ENCODE assay signal across 1 cellular context in genomic region chr4:162727232-162727631, GRCh38.
TF ChIP-seq lines count a peak whose summit lies in the region.

No MANE protein-coding gene starts in this region.

TF ChIP-seq in GM23338, 12 proteins besides CTCF, POLR2A, EP300 and RAD21 (continued from another document):
- no peak for TF ChIP-seq ZNF462 (CRISPR knock-in tag; IDR thresholded peaks at IDR 0.05)
- TF ChIP-seq EZH2phosphoT487 (IDR thresholded peaks at IDR 0.05; ENCODE audit: unreplicated experiment), result no peak
- TF ChIP-seq POLR2AphosphoS5 (IDR thresholded peaks at IDR 0.05; ENCODE audit: low read depth), result no peak
- TF ChIP-seq, protein P1, sequence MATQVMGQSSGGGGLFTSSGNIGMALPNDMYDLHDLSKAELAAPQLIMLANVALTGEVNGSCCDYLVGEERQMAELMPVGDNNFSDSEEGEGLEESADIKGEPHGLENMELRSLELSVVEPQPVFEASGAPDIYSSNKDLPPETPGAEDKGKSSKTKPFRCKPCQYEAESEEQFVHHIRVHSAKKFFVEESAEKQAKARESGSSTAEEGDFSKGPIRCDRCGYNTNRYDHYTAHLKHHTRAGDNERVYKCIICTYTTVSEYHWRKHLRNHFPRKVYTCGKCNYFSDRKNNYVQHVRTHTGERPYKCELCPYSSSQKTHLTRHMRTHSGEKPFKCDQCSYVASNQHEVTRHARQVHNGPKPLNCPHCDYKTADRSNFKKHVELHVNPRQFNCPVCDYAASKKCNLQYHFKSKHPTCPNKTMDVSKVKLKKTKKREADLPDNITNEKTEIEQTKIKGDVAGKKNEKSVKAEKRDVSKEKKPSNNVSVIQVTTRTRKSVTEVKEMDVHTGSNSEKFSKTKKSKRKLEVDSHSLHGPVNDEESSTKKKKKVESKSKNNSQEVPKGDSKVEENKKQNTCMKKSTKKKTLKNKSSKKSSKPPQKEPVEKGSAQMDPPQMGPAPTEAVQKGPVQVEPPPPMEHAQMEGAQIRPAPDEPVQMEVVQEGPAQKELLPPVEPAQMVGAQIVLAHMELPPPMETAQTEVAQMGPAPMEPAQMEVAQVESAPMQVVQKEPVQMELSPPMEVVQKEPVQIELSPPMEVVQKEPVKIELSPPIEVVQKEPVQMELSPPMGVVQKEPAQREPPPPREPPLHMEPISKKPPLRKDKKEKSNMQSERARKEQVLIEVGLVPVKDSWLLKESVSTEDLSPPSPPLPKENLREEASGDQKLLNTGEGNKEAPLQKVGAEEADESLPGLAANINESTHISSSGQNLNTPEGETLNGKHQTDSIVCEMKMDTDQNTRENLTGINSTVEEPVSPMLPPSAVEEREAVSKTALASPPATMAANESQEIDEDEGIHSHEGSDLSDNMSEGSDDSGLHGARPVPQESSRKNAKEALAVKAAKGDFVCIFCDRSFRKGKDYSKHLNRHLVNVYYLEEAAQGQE (IDR thresholded peaks at IDR 0.05; ENCODE audit: unreplicated experiment), result no peak
- no peak for TF ChIP-seq ZNF331 (CRISPR knock-in tag; IDR thresholded peaks at IDR 0.05; ENCODE audit: low read depth)
- no peak for TF ChIP-seq JUNB (IDR thresholded peaks at IDR 0.05; ENCODE audit: unreplicated experiment)
